In the genomic region with DNA sequence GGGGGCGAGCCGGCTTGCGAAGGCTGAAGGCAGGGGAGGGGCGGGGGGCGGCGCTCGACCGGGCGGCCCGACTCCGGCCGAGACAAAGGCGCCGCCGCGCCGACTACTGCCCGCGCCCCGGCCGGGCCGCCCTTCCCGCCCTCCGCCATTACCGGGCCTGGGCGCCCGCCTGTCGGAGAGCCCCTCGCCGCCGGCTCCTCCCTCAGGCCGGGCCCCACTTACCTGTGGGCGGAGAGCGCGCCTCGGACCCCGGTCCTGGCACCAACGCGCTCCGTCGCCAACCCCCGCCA, we compare ENCODE assay signal across 8 cellular contexts. TPM values are rescaled to one million over a fixed set of nuclear protein-coding genes. Genes with fewer than 3 reads are reported as not detected.
DNase-seq lines count a peak whose midpoint lies in the region; ATAC-seq, FAIRE-seq and TF ChIP-seq lines count a peak whose summit lies in the region.

No MANE protein-coding gene starts in this region.

- no peaks in the 10 kb centered on the region for H3K27me3 Mint-ChIP-seq in activated CD4-positive, alpha-beta T cell treated with anti-CD3 and anti-CD28 coated beads, Interleukin-2, amount 10 ng/mL, durations not matched to agents 7 days and 5 days

- H3K27ac ChIP-seq in endothelial cell of umbilical vein (ENCODE audit: insufficient read depth, low read depth, low read length) (peak overlapping the region; percentile 92), neutrophil (peak overlapping the region; percentile 93)

- no peaks in the 10 kb centered on the region for H3K27me3 ChIP-seq in endothelial cell of umbilical vein (ENCODE audit: control insufficient read depth in 2 of 2, insufficient read depth in 2 of 2, low read length in 2 of 2)
- peaks cover 5% of the 10 kb centered on the region for H3K27me3 ChIP-seq in neutrophil

- H3K4me2 ChIP-seq in endothelial cell of umbilical vein (ENCODE audit: insufficient read depth, low read length): no peak overlapping the region

- H2AFZ ChIP-seq in endothelial cell of umbilical vein (ENCODE audit: low read depth, low read length): peak overlapping the region; percentile 74

- CTCF ChIA-PET in activated CD4-positive, alpha-beta T cell treated with anti-CD3 and anti-CD28 coated beads, Interleukin-2, amount 10 ng/mL, durations not matched to agents 7 days and 5 days (lab: Charles Lee): interaction anchor here (0.7 to 3.2 kb wide), 3 partner anchors 9 to 244 kb away, joined by 3 to 12 read pairs (median 3); no protein-coding TSS in a partner anchor
- CTCF ChIA-PET in HEK293T (lab: Yijun Ruan, JAX): interaction anchor here (0.5 kb wide), 1 partner anchor 226 kb away, joined by 3 read pairs; no protein-coding TSS in a partner anchor
- CTCF ChIA-PET in endothelial cell of umbilical vein (lab: Charles Lee): interaction anchor here (1.3 to 3.3 kb wide), 5 partner anchors 14 to 245 kb away, joined by 3 to 17 read pairs (median 4); no protein-coding TSS in a partner anchor

- H3K4me3 Mint-ChIP-seq in activated CD4-positive, alpha-beta T cell treated with anti-CD3 and anti-CD28 coated beads, Interleukin-2, amount 10 ng/mL, durations not matched to agents 7 days and 5 days: peak overlapping the region; percentile 80

- H3K9me3 ChIP-seq in endothelial cell of umbilical vein (replicated peaks; ENCODE audit: control insufficient read depth, insufficient read depth, low read length) (no peaks in the 10 kb centered on the region), neutrophil (no peaks in the 10 kb centered on the region)

- peaks cover 5% of the 10 kb centered on the region for H3K36me3 Mint-ChIP-seq in activated CD4-positive, alpha-beta T cell treated with anti-CD3 and anti-CD28 coated beads, Interleukin-2, amount 10 ng/mL, durations not matched to agents 7 days and 5 days (ENCODE audit: low read depth)

- intact Hi-C loops in endothelial cell of umbilical vein (cut with micrococcal nuclease): loop anchor here (1.0 to 10.0 kb wide), 6 partner anchors 19 to 225 kb away; a partner anchor contains a TSS

- H3K27ac Mint-ChIP-seq in activated CD4-positive, alpha-beta T cell treated with anti-CD3 and anti-CD28 coated beads, Interleukin-2, amount 10 ng/mL, durations not matched to agents 7 days and 5 days: no peak overlapping the region

- no peak for DNase-seq in activated CD4-positive, alpha-beta T cell treated with anti-CD3 and anti-CD28 coated beads, Interleukin-2, amount 10 ng/mL, durations not matched to agents 7 days and 5 days
- DNase-seq in activated CD4-positive, alpha-beta T cell treated with anti-CD3 and anti-CD28 coated beads, Interleukin-2, amount 50 U/mL, for 1 hour: no peak
- DNase-seq in HEK293T (ENCODE audit: extremely low spot score): peak; percentile 54
- DNase-seq in NCI-H510A treated with DMSO at 0.1 percent for 48 hours (lab: John Stamatoyannopoulos, UW): peak; percentile 62
- DNase-seq in endothelial cell of umbilical vein (ENCODE audit: low read depth, low spot score): no peak
- no peak for DNase-seq in NCI-H2029 (lab: John Stamatoyannopoulos, UW)
- no peak for DNase-seq in omental fat pad (ENCODE audit: low spot score)

- peaks cover 6% of the 10 kb centered on the region for H4K20me1 ChIP-seq in endothelial cell of umbilical vein (replicated peaks; ENCODE audit: control insufficient read depth, extremely low read depth, insufficient read depth, low read length)

- peaks cover 45% of the 10 kb centered on the region for H3K79me2 ChIP-seq in endothelial cell of umbilical vein (ENCODE audit: control insufficient read depth, insufficient read depth, low read length)

- ATAC-seq in omental fat pad (ENCODE audit: low FRiP score): no peak

- peak overlapping the region; percentile 47 to 84 (median 64) for H3K4me3 ChIP-seq in endothelial cell of umbilical vein (replicated peaks in 1 of 3; ENCODE audit: insufficient read depth in 1 of 3, low read depth in 1 of 3, low read length in 3 of 3)
- H3K4me3 ChIP-seq in neutrophil (ENCODE audit: low read depth in 1 of 2, low read length in 1 of 2): peak overlapping the region; percentile 65 to 83

- TF ChIP-seq CTCF in endothelial cell of umbilical vein (IDR thresholded peaks at IDR 0.05; ENCODE audit: extremely low read depth in 1 of 2, insufficient read depth in 1 of 2, low read depth in 1 of 2, low read length in 2 of 2): no peak
- no peak for TF ChIP-seq CTCF in neutrophil (IDR thresholded peaks at IDR 0.05)
- no peak for TF ChIP-seq CTCF in omental fat pad (IDR thresholded peaks at IDR 0.05)

- no peaks in the 10 kb centered on the region for H3K9me3 Mint-ChIP-seq in activated CD4-positive, alpha-beta T cell treated with anti-CD3 and anti-CD28 coated beads, Interleukin-2, amount 10 ng/mL, durations not matched to agents 7 days and 5 days

- peaks cover 18% of the 10 kb centered on the region for H3K4me1 ChIP-seq in endothelial cell of umbilical vein (ENCODE audit: control insufficient read depth, extremely low read depth, insufficient read depth, low read length)
- H3K4me1 ChIP-seq in neutrophil (ENCODE audit: control insufficient read depth in 1 of 2, insufficient read depth in 1 of 2, low read depth in 1 of 2, low read length in 1 of 2): peaks cover 46 to 53% of the 10 kb centered on the region in 2 experiments

- H3K4me1 Mint-ChIP-seq in activated CD4-positive, alpha-beta T cell treated with anti-CD3 and anti-CD28 coated beads, Interleukin-2, amount 10 ng/mL, durations not matched to agents 7 days and 5 days: peaks cover 24% of the 10 kb centered on the region

- peak overlapping the region; percentile 98 for H3K9ac ChIP-seq in endothelial cell of umbilical vein (replicated peaks; ENCODE audit: extremely low read depth, insufficient read depth, low read length)

- BruUV-seq in endothelial cell of umbilical vein (replicated peaks; lab: Mats Ljungman, UMichigan): no TSS peak

- H3K36me3 ChIP-seq in endothelial cell of umbilical vein (ENCODE audit: control insufficient read depth in 2 of 2, extremely low read depth in 1 of 2, insufficient read depth in 2 of 2, low read length in 2 of 2): no peaks in the 10 kb centered on the region
- no peaks in the 10 kb centered on the region for H3K36me3 ChIP-seq in neutrophil

- TF ChIP-seq POLR2A in endothelial cell of umbilical vein (IDR thresholded peaks at IDR 0.05; ENCODE audit: low read depth, low read length): peak; percentile 7

- POLR2A ChIA-PET in activated CD4-positive, alpha-beta T cell treated with anti-CD3 and anti-CD28 coated beads, Interleukin-2, amount 10 ng/mL, durations not matched to agents 7 days and 5 days (lab: Charles Lee): no interaction called here
- POLR2A ChIA-PET in HEK293T (lab: Yijun Ruan, JAX): interaction anchor here (0.7 to 3.6 kb wide), 10 partner anchors 8 to 238 kb away, joined by 3 to 44 read pairs (median 4); a partner anchor contains a TSS
- POLR2A ChIA-PET in endothelial cell of umbilical vein (lab: Charles Lee): interaction anchor here (1.5 kb wide), 1 partner anchor 19 kb away, joined by 4 read pairs; no protein-coding TSS in a partner anchor

- dilution Hi-C loops in endothelial cell of umbilical vein (cut with MboI; ENCODE audit: extremely low pct_ligation_motif_present, low sequenced_read_pairs): no loop called here

- no peak for FAIRE-seq in endothelial cell of umbilical vein (lab: Jason Lieb, UNC)

- no peaks in the 10 kb centered on the region for H3K9me1 ChIP-seq in endothelial cell of umbilical vein (replicated peaks; ENCODE audit: control insufficient read depth, extremely low read depth, insufficient read depth, low read length)

TF ChIP-seq in HEK293T, 16 proteins besides CTCF, POLR2A, EP300 and RAD21:
- TF ChIP-seq ARNT (IDR thresholded peaks at IDR 0.05) (no peak), LEF1 (IDR thresholded peaks at IDR 0.05; ENCODE audit: borderline replicate concordance) (0 out of 2 replicates have a peak, but pooled peaks have one; percentile 12), FOXM1 (IDR thresholded peaks at IDR 0.05; ENCODE audit: borderline replicate concordance) (no peak), HDGF (IDR thresholded peaks at IDR 0.05; ENCODE audit: borderline replicate concordance) (no peak), TARDBP (IDR thresholded peaks at IDR 0.05) (no peak), BHLHE40 (IDR thresholded peaks at IDR 0.05; ENCODE audit: borderline replicate concordance) (no peak)
TF ChIP-seq in HEK293T: peak in this region for 1.

TF ChIP-seq in endothelial cell of umbilical vein, 7 proteins besides CTCF, POLR2A, EP300 and RAD21:
- TF ChIP-seq POLR2AphosphoS5 (IDR thresholded peaks at IDR 0.05; ENCODE audit: insufficient read depth, low read depth, low read length) (no peak), FOS (IDR thresholded peaks at IDR 0.05; ENCODE audit: borderline replicate concordance, insufficient read depth, low read length) (no peak), GATA2 (IDR thresholded peaks at IDR 0.05; ENCODE audit: insufficient read depth, insufficient read length, low read depth, low read length) (no peak), EZH2 (IDR thresholded peaks at IDR 0.05; ENCODE audit: borderline replicate concordance, low read depth, low read length, severe bottlenecking) (no peak), MYC (IDR thresholded peaks at IDR 0.05; ENCODE audit: low read depth, low read length) (no peak), JUN (IDR thresholded peaks at IDR 0.05; ENCODE audit: borderline replicate concordance, insufficient read depth, insufficient read length, low read depth) (no peak)
- TF ChIP-seq, protein P1, sequence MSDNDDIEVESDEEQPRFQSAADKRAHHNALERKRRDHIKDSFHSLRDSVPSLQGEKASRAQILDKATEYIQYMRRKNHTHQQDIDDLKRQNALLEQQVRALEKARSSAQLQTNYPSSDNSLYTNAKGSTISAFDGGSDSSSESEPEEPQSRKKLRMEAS (IDR thresholded peaks at IDR 0.05; ENCODE audit: insufficient read depth, insufficient read length): no peak

RNA-seq across cellular contexts. Expression of a gene that starts 0.3 kb away (rescaled TPM):
- total RNA-seq in activated CD4-positive, alpha-beta T cell treated with anti-CD3 and anti-CD28 coated beads, Interleukin-2, amount 10 ng/mL, durations not matched to agents 7 days and 5 days: 10 to 100 TPM; 13.5 to 13.7 TPM
- total RNA-seq in endothelial cell of umbilical vein (19.9 and 21.3 TPM in 2 replicates), omental fat pad (10 to 100 TPM; 30.7 to 42.7 (median 39.6) TPM)
- polyA plus RNA-seq in endothelial cell of umbilical vein: 12.1 and 14.4 TPM in 2 replicates
- 15.2 and 16.2 TPM in 2 replicates for polyA plus RNA-seq in endothelial cell of umbilical vein (2011; cell fraction: cytosol; rRNA removed)
- polyA plus RNA-seq in endothelial cell of umbilical vein (2011; cell fraction: nucleus; rRNA removed): 25.9 and 27.0 TPM in 2 replicates
- polyA plus RNA-seq in endothelial cell of umbilical vein (2012): 15.4 and 17.7 TPM in 2 replicates
- 28.6 TPM in 2 replicates for polyA minus RNA-seq in endothelial cell of umbilical vein
- polyA minus RNA-seq in endothelial cell of umbilical vein (2011; cell fraction: cytosol; rRNA and poly(A)+ RNA removed): 15.7 TPM
- 34.4 and 41.8 TPM in 2 replicates for polyA minus RNA-seq in endothelial cell of umbilical vein (2011; cell fraction: nucleus; rRNA and poly(A)+ RNA removed)

Comparison
In these comparisons a context has a peak if more than half of its experiments do, and no peak if none do; other contexts are left out.
1. DNase-seq: peak in HEK293T (single experiment) and NCI-H510A treated with DMSO at 0.1 percent for 48 hours (single experiment); none in activated CD4-positive, alpha-beta T cell treated with anti-CD3 and anti-CD28 coated beads, Interleukin-2, amount 10 ng/mL, durations not matched to agents 7 days and 5 days (single experiment), activated CD4-positive, alpha-beta T cell treated with anti-CD3 and anti-CD28 coated beads, Interleukin-2, amount 50 U/mL, for 1 hour (single experiment), endothelial cell of umbilical vein (single experiment), NCI-H2029 (single experiment) and omental fat pad (single experiment).